ENCODE assay signal across 7 cellular contexts in genomic region chr9:128702949-128703615, GRCh38. TPM values are rescaled to one million over a fixed set of nuclear protein-coding genes. Genes with fewer than 3 reads are reported as not detected.
A peak's percentile ranks its signal among the peaks of the same experiment; 100 is the strongest.
DNase-seq lines count a peak whose midpoint lies in the region; FAIRE-seq and TF ChIP-seq lines count a peak whose summit lies in the region.

No MANE protein-coding gene starts in this region.

- H4K12ac ChIP-seq in trophoblast cell (ENCODE audit: low read depth, low read length): peak overlapping the region; percentile 74

- H3K79me2 ChIP-seq in trophoblast cell (ENCODE audit: control insufficient read depth, insufficient read depth, low read length, poor library complexity): peaks cover 4% of the 10 kb centered on the region

- DNase-seq in GM13977 (ENCODE audit: low spot score) (peak; percentile 74), HTR-8/SVneo (ENCODE audit: insufficient read length, low spot score) (peak; percentile 33), glomerular visceral epithelial cell (ENCODE audit: extremely low spot score) (peak; percentile 59), trophoblast cell (no peak), NCI-H2171 treated with DMSO at 0.1 percent for 48 hours (lab: John Stamatoyannopoulos, UW) (no peak), KG1 (lab: John Stamatoyannopoulos, UW) (no peak)
- peak; percentile 62 for DNase-seq in activated T-cell treated with anti-CD3 and anti-CD28 coated beads, Interleukin-2, amount 50 U/mL, for 24 hours

- no peaks in the 10 kb centered on the region for H3K9me3 Mint-ChIP-seq in activated T-cell treated with anti-CD3 and anti-CD28 coated beads, Interleukin-2, amount 50 U/mL, for 24 hours

- peak overlapping the region; percentile 99 for H3K4me2 ChIP-seq in trophoblast cell (ENCODE audit: low read length)

- H3K9ac ChIP-seq in trophoblast cell (ENCODE audit: low read length): peak overlapping the region; percentile 89

- H3K18ac ChIP-seq in trophoblast cell (ENCODE audit: low read length): peak overlapping the region; percentile 63

- no peaks in the 10 kb centered on the region for H3K27me3 ChIP-seq in trophoblast cell (ENCODE audit: insufficient read depth, low read length)

- H3K4me1 ChIP-seq in trophoblast cell (ENCODE audit: control insufficient read depth in 1 of 2, insufficient read depth in 2 of 2, low read length in 2 of 2): peaks cover 9 to 11% of the 10 kb centered on the region in 2 experiments

- peaks cover 5% of the 10 kb centered on the region for H3K79me1 ChIP-seq in trophoblast cell (ENCODE audit: low read length)

- peaks cover 16 to 18% of the 10 kb centered on the region in 2 experiments for H3K36me3 ChIP-seq in trophoblast cell (ENCODE audit: control insufficient read depth in 1 of 2, insufficient read depth in 2 of 2, low read length in 2 of 2)

- WGBS in trophoblast cell (ENCODE audit: extremely low coverage, insufficient coverage, insufficient read length): no CpG with 5 or more reads among the region's 55 CpGs

- peak overlapping the region; percentile 64 for H3K27ac Mint-ChIP-seq in activated T-cell treated with anti-CD3 and anti-CD28 coated beads, Interleukin-2, amount 50 U/mL, for 24 hours

- H3K27ac ChIP-seq in trophoblast cell (ENCODE audit: low read depth, low read length): no peak overlapping the region

- no peaks in the 10 kb centered on the region for H3K27me3 Mint-ChIP-seq in activated T-cell treated with anti-CD3 and anti-CD28 coated beads, Interleukin-2, amount 50 U/mL, for 24 hours

- TF ChIP-seq CTCF in GM13977 (IDR thresholded peaks at IDR 0.05; ENCODE audit: extremely low read depth, insufficient read depth, missing control alignments): no peak

- H3K23ac ChIP-seq in trophoblast cell (ENCODE audit: low read length): no peak overlapping the region

- H2BK5ac ChIP-seq in trophoblast cell (ENCODE audit: low read depth, low read length, poor library complexity): no peak overlapping the region

- FAIRE-seq in HTR-8/SVneo (lab: Jason Lieb, UNC): no peak

- peak overlapping the region; percentile 84 for H4K8ac ChIP-seq in trophoblast cell (ENCODE audit: low read depth, low read length)

- peaks cover 16% of the 10 kb centered on the region for H3K4me1 Mint-ChIP-seq in activated T-cell treated with anti-CD3 and anti-CD28 coated beads, Interleukin-2, amount 50 U/mL, for 24 hours (ENCODE audit: low read depth)

- peak overlapping the region; percentile 76 for H3K4me3 Mint-ChIP-seq in activated T-cell treated with anti-CD3 and anti-CD28 coated beads, Interleukin-2, amount 50 U/mL, for 24 hours

- peaks cover 3% of the 10 kb centered on the region for H3K9me3 ChIP-seq in trophoblast cell (ENCODE audit: insufficient read depth, low read depth, low read length)

- H4K91ac ChIP-seq in trophoblast cell (ENCODE audit: low read depth, low read length): peak overlapping the region; percentile 55

- in situ Hi-C loops in GM13977 (cut with MboI; ENCODE audit: low pct_unique_long_range_greater_than_20kb, low sequenced_read_pairs, unreplicated experiment): no loop called here

- H2BK12ac ChIP-seq in trophoblast cell (ENCODE audit: low read length): no peak overlapping the region

- H3K4me3 ChIP-seq in trophoblast cell (ENCODE audit: low read depth, low read length): peak overlapping the region; percentile 83

- peak overlapping the region; percentile 51 for H3K4ac ChIP-seq in trophoblast cell (ENCODE audit: low read depth, low read length)

- no peaks in the 10 kb centered on the region for H3K36me3 Mint-ChIP-seq in activated T-cell treated with anti-CD3 and anti-CD28 coated beads, Interleukin-2, amount 50 U/mL, for 24 hours (ENCODE audit: low read depth)

- H3K14ac ChIP-seq in trophoblast cell (ENCODE audit: low read length): peak overlapping the region; percentile 77

- H2BK120ac ChIP-seq in trophoblast cell (ENCODE audit: insufficient read depth, low read length, poor library complexity): peak overlapping the region; percentile 61

- peak overlapping the region; percentile 57 for H2AK5ac ChIP-seq in trophoblast cell (ENCODE audit: low read length)

- peak overlapping the region; percentile 75 for H2AFZ ChIP-seq in trophoblast cell (ENCODE audit: insufficient read depth, low read length, poor library complexity)

RNA-seq across cellular contexts. Expression of gene PKN3, which starts 0.8 kb away (rescaled TPM):
- 7.5 and 7.7 TPM in 2 replicates for polyA plus RNA-seq in trophoblast cell (2013)

RNA-seq across cellular contexts. Expression of gene SET, which starts 14.1 kb away (rescaled TPM):
- 357 and 372 TPM in 2 replicates for polyA plus RNA-seq in trophoblast cell (2013)

RNA-seq across cellular contexts. Expression of gene ZDHHC12, which starts 20.8 kb away (rescaled TPM):
- polyA plus RNA-seq in trophoblast cell (2013): 35.3 and 35.7 TPM in 2 replicates

RNA-seq across cellular contexts. Expression of gene DYNC2I2, which starts 46.4 kb away (rescaled TPM):
- 19.9 and 21.1 TPM in 2 replicates for polyA plus RNA-seq in trophoblast cell (2013)

Comparison
In these comparisons a context has a peak if more than half of its experiments do, and no peak if none do; other contexts are left out.
1. DNase-seq: peak in GM13977 (single experiment), HTR-8/SVneo (single experiment), activated T-cell treated with anti-CD3 and anti-CD28 coated beads, Interleukin-2, amount 50 U/mL, for 24 hours (single experiment) and glomerular visceral epithelial cell (single experiment); none in trophoblast cell (0 of 2), NCI-H2171 treated with DMSO at 0.1 percent for 48 hours (single experiment) and KG1 (single experiment).